In genomic region chr2:42448163-42448562, GRCh38 we compare ENCODE assay signal across 1 cellular context.
TF ChIP-seq lines count a peak whose summit lies in the region.

No MANE protein-coding gene starts in this region.

TF ChIP-seq in GM23338, 12 proteins besides CTCF, POLR2A, EP300 and RAD21 (continued from another document):
- TF ChIP-seq, protein P1, sequence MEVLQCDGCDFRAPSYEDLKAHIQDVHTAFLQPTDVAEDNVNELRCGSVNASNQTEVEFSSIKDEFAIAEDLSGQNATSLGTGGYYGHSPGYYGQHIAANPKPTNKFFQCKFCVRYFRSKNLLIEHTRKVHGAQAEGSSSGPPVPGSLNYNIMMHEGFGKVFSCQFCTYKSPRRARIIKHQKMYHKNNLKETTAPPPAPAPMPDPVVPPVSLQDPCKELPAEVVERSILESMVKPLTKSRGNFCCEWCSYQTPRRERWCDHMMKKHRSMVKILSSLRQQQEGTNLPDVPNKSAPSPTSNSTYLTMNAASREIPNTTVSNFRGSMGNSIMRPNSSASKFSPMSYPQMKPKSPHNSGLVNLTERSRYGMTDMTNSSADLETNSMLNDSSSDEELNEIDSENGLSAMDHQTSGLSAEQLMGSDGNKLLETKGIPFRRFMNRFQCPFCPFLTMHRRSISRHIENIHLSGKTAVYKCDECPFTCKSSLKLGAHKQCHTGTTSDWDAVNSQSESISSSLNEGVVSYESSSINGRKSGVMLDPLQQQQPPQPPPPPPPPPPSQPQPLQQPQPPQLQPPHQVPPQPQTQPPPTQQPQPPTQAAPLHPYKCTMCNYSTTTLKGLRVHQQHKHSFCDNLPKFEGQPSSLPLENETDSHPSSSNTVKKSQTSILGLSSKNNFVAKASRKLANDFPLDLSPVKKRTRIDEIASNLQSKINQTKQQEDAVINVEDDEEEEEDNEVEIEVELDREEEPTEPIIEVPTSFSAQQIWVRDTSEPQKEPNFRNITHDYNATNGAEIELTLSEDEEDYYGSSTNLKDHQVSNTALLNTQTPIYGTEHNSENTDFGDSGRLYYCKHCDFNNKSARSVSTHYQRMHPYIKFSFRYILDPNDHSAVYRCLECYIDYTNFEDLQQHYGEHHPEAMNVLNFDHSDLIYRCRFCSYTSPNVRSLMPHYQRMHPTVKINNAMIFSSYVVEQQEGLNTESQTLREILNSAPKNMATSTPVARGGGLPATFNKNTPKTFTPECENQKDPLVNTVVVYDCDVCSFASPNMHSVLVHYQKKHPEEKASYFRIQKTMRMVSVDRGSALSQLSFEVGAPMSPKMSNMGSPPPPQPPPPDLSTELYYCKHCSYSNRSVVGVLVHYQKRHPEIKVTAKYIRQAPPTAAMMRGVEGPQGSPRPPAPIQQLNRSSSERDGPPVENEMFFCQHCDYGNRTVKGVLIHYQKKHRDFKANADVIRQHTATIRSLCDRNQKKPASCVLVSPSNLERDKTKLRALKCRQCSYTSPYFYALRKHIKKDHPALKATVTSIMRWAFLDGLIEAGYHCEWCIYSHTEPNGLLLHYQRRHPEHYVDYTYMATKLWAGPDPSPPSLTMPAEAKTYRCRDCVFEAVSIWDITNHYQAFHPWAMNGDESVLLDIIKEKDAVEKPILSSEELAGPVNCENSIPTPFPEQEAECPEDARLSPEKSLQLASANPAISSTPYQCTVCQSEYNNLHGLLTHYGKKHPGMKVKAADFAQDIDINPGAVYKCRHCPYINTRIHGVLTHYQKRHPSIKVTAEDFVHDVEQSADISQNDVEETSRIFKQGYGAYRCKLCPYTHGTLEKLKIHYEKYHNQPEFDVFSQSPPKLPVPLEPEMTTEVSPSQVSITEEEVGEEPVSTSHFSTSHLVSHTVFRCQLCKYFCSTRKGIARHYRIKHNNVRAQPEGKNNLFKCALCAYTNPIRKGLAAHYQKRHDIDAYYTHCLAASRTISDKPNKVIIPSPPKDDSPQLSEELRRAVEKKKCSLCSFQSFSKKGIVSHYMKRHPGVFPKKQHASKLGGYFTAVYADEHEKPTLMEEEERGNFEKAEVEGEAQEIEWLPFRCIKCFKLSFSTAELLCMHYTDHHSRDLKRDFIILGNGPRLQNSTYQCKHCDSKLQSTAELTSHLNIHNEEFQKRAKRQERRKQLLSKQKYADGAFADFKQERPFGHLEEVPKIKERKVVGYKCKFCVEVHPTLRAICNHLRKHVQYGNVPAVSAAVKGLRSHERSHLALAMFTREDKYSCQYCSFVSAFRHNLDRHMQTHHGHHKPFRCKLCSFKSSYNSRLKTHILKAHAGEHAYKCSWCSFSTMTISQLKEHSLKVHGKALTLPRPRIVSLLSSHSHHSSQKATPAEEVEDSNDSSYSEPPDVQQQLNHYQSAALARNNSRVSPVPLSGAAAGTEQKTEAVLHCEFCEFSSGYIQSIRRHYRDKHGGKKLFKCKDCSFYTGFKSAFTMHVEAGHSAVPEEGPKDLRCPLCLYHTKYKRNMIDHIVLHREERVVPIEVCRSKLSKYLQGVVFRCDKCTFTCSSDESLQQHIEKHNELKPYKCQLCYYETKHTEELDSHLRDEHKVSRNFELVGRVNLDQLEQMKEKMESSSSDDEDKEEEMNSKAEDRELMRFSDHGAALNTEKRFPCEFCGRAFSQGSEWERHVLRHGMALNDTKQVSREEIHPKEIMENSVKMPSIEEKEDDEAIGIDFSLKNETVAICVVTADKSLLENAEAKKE (CRISPR knock-in tag; IDR thresholded peaks at IDR 0.05) = no peak
- TF ChIP-seq STAT1 (IDR thresholded peaks at IDR 0.05; ENCODE audit: unreplicated experiment) = no peak
- no peak for TF ChIP-seq ZNF114 (CRISPR knock-in tag; IDR thresholded peaks at IDR 0.05)
